In genomic region chr3:23761440-23761896, GRCh38 we compare ENCODE assay signal across 8 cellular contexts. TPM values are rescaled to one million over a fixed set of nuclear protein-coding genes. Genes with fewer than 3 reads are reported as not detected.
DNase-seq lines count a peak whose midpoint lies in the region; ATAC-seq, FAIRE-seq and TF ChIP-seq lines count a peak whose summit lies in the region.

No MANE protein-coding gene starts in this region.

- H2AK5ac ChIP-seq in H1 (ENCODE audit: low read depth, low read length): no peak overlapping the region

- H3K4me3 ChIP-seq in H1 (ENCODE audit: extremely low read depth in 1 of 4, insufficient read depth in 2 of 4, low read depth in 3 of 4, low read length in 4 of 4) (no peak overlapping the region; a peak in 1 of 8 replicates), small intestine (ENCODE audit: low read depth in 1 of 2, low read length in 2 of 2) (no peak overlapping the region)

- WGBS in H1 (ENCODE audit: extremely low coverage in 1 of 2, insufficient coverage in 1 of 2, insufficient read length in 1 of 2, insufficient replicate concordance in 2 of 2, low coverage in 1 of 2, low lambda C conversion rate in 2 of 2, missing lambda C conversion rate in 1 of 2), 2 experiments: 72% methylated on average over 2 of the region's 2 CpGs; no CpG with 5 or more reads in 1 of the 2 experiments
- 16 to 53% (median 23%) methylated on average over 2 of the region's 2 CpGs for WGBS in small intestine, 3 donors

- peak overlapping the region; percentile 11 for H4K91ac ChIP-seq in H1 (replicated peaks; ENCODE audit: insufficient read length, low read length)

- peak overlapping the region; percentile 40; the same call in 1 of the 2 replicates for H2BK12ac ChIP-seq in H1 (ENCODE audit: low read depth, low read length)

- TF ChIP-seq POLR2A in H1 (IDR thresholded peaks at IDR 0.05; ENCODE audit: control extremely low read depth in 1 of 2, low read depth in 2 of 2, low read length in 2 of 2): no peak

- H2BK120ac ChIP-seq in H1 (replicated peaks; ENCODE audit: low read depth, low read length): no peak overlapping the region

- H3K27me3 ChIP-seq in H1 (replicated peaks in 1 of 4; ENCODE audit: control insufficient read depth in 3 of 4, extremely low read depth in 1 of 4, insufficient read depth in 3 of 4, low read length in 3 of 4): no peaks in the 10 kb centered on the region; a peak in 1 of 7 replicates
- no peaks in the 10 kb centered on the region for H3K27me3 ChIP-seq in small intestine (ENCODE audit: control insufficient read depth in 2 of 2, insufficient read depth in 2 of 2, low read length in 2 of 2)

- H3K18ac ChIP-seq in H1 (ENCODE audit: extremely low read depth, low read length): peak overlapping the region; percentile 4; the same call in 1 of the 2 replicates

- peak overlapping the region; percentile 68 for H2BK20ac ChIP-seq in H1 (ENCODE audit: low read length)

- no peaks in the 10 kb centered on the region for H3K36me3 ChIP-seq in H1 (ENCODE audit: control insufficient read depth in 2 of 4, insufficient read depth in 4 of 4, low read length in 3 of 4)
- no peaks in the 10 kb centered on the region for H3K36me3 ChIP-seq in small intestine (ENCODE audit: control insufficient read depth in 2 of 2, insufficient read depth in 2 of 2, low read length in 2 of 2)

- no peak overlapping the region for H3K14ac ChIP-seq in H1 (ENCODE audit: insufficient read length)

- H4K5ac ChIP-seq in H1 (ENCODE audit: insufficient read length, low read depth, low read length): no peak overlapping the region

- H3K4me3 Mint-ChIP-seq in activated naive CD8-positive, alpha-beta T cell treated with anti-CD3 and anti-CD28 coated beads, Interleukin-2, amount 50 U/mL, for 24 hours: no peak overlapping the region
- no peak overlapping the region for H3K4me3 Mint-ChIP-seq in activated naive CD8-positive, alpha-beta T cell treated with anti-CD3 and anti-CD28 coated beads for 36 hours

- H4K20me1 ChIP-seq in H1 (replicated peaks in 1 of 2; ENCODE audit: control insufficient read depth in 1 of 2, insufficient read depth in 2 of 2, low read length in 2 of 2): no peaks in the 10 kb centered on the region

- CTCF ChIA-PET in H1 (lab: Charles Lee; ENCODE audit: partially characterized antibody): interaction anchor here (0.6 to 3.0 kb wide), 25 partner anchors 10 to 572 kb away, joined by 3 to 21 read pairs (median 3); no protein-coding TSS in a partner anchor

- H3K9me3 ChIP-seq in H1 (ENCODE audit: insufficient read depth in 2 of 2, low read depth in 1 of 2, low read length in 1 of 2): no peaks in the 10 kb centered on the region
- no peaks in the 10 kb centered on the region for H3K9me3 ChIP-seq in small intestine (ENCODE audit: control insufficient read depth, low read depth)

- H3K4me1 ChIP-seq in H1 (replicated peaks in 1 of 4; ENCODE audit: control insufficient read depth in 3 of 4, insufficient read depth in 4 of 4, low read length in 3 of 4): peaks cover 6 to 23% (median 18%) of the 10 kb centered on the region in 4 experiments; a peak in 6 of 7 replicates
- H3K4me1 ChIP-seq in small intestine (ENCODE audit: control insufficient read depth in 2 of 2, insufficient read depth in 1 of 2, low read depth in 1 of 2, low read length in 1 of 2): no peaks in the 10 kb centered on the region

- H3K4me2 ChIP-seq in H1 (ENCODE audit: insufficient read depth in 1 of 2, low read depth in 2 of 2, low read length in 2 of 2): peak overlapping the region in 1 of 2 experiments; percentile 59; a peak in 2 of 4 replicates

- no peak overlapping the region for H4K8ac ChIP-seq in H1 (ENCODE audit: extremely low read depth, insufficient read depth, low read length)

- peak overlapping the region; percentile 57; the same call in 1 of the 2 replicates for H3K27ac ChIP-seq in H1 (ENCODE audit: low read depth, low read length)
- H3K27ac ChIP-seq in small intestine (ENCODE audit: low read depth in 1 of 2, low read length in 1 of 2): no peak overlapping the region

- no peaks in the 10 kb centered on the region for H3K36me3 Mint-ChIP-seq in activated naive CD8-positive, alpha-beta T cell treated with anti-CD3 and anti-CD28 coated beads, Interleukin-2, amount 50 U/mL, for 24 hours (ENCODE audit: low read depth)
- H3K36me3 Mint-ChIP-seq in activated naive CD8-positive, alpha-beta T cell treated with anti-CD3 and anti-CD28 coated beads for 36 hours: no peaks in the 10 kb centered on the region

- H3K9ac ChIP-seq in H1 (replicated peaks in 1 of 4; ENCODE audit: extremely low read depth in 1 of 4, low read depth in 3 of 4, low read length in 3 of 4): no peak overlapping the region

- TF ChIP-seq CTCF in H1 (IDR thresholded peaks at IDR 0.05; ENCODE audit: control extremely low read depth in 1 of 3, insufficient read depth in 1 of 3, low read depth in 1 of 3, low read length in 3 of 3): peak; percentile 19 to 62 (median 43)

- TF ChIP-seq EP300 in H1 (IDR thresholded peaks at IDR 0.05; ENCODE audit: borderline replicate concordance in 1 of 2, low read depth in 2 of 2, low read length in 2 of 2): no peak

- no peak overlapping the region for H3K23ac ChIP-seq in H1 (ENCODE audit: insufficient read length)

- H3K4ac ChIP-seq in H1 (replicated peaks; ENCODE audit: insufficient read length, low read depth, low read length): no peak overlapping the region

- H2BK5ac ChIP-seq in H1 (ENCODE audit: low read depth, low read length): no peak overlapping the region

- H2AFZ ChIP-seq in H1 (ENCODE audit: low read length): no peak overlapping the region; the same call in 1 of the 2 replicates

- FAIRE-seq in H1 (lab: Jason Lieb, UNC) (peak; percentile 57), small intestine (lab: Jason Lieb, UNC) (no peak)

- no peaks in the 10 kb centered on the region for H3K23me2 ChIP-seq in H1 (ENCODE audit: low read depth, low read length)

- H3K79me1 ChIP-seq in H1 (ENCODE audit: low read depth, low read length): no peaks in the 10 kb centered on the region

- DNase-seq in activated naive CD8-positive, alpha-beta T cell treated with anti-CD3 and anti-CD28 coated beads, Interleukin-2, amount 50 U/mL, for 24 hours: no peak
- no peak for DNase-seq in activated naive CD8-positive, alpha-beta T cell treated with anti-CD3 and anti-CD28 coated beads for 36 hours
- DNase-seq in MV-4-11 (lab: John Stamatoyannopoulos, UW): peak; percentile 73
- no peak for DNase-seq in H1 (ENCODE audit: low read depth in 1 of 2, low spot score in 2 of 2)
- peak; percentile 64 for DNase-seq in small intestine
- DNase-seq in NCI-H2196 treated with DMSO at 0.1 percent for 48 hours (lab: John Stamatoyannopoulos, UW; ENCODE audit: unreplicated experiment): no peak
- no peak for DNase-seq in stimulated activated CD4-positive, alpha-beta T cell treated with anti-CD3 and anti-CD28 coated beads, Interleukin-15, amount 100 ng/mL, for 24 hours

- POLR2A ChIA-PET in H1 (lab: Charles Lee; ENCODE audit: partially characterized antibody): interaction anchor here (1.0 kb wide), 1 partner anchor 14 kb away, joined by 3 read pairs; no protein-coding TSS in a partner anchor

- peak; percentile 53 to 66 for TF ChIP-seq RAD21 in H1 (IDR thresholded peaks at IDR 0.05 in 1 of 2, conservative IDR thresholded peaks at IDR 0.05 in 1 of 2; ENCODE audit: low read depth in 2 of 2, low read length in 2 of 2)

- H3K27me3 Mint-ChIP-seq in activated naive CD8-positive, alpha-beta T cell treated with anti-CD3 and anti-CD28 coated beads, Interleukin-2, amount 50 U/mL, for 24 hours: peaks cover 3% of the 10 kb centered on the region
- no peaks in the 10 kb centered on the region for H3K27me3 Mint-ChIP-seq in activated naive CD8-positive, alpha-beta T cell treated with anti-CD3 and anti-CD28 coated beads for 36 hours

- no peak overlapping the region for H2BK15ac ChIP-seq in H1 (ENCODE audit: low read length)

- H3K4me1 Mint-ChIP-seq in activated naive CD8-positive, alpha-beta T cell treated with anti-CD3 and anti-CD28 coated beads, Interleukin-2, amount 50 U/mL, for 24 hours: peaks cover 35% of the 10 kb centered on the region
- peaks cover 27% of the 10 kb centered on the region for H3K4me1 Mint-ChIP-seq in activated naive CD8-positive, alpha-beta T cell treated with anti-CD3 and anti-CD28 coated beads for 36 hours

- H3K9me3 Mint-ChIP-seq in activated naive CD8-positive, alpha-beta T cell treated with anti-CD3 and anti-CD28 coated beads, Interleukin-2, amount 50 U/mL, for 24 hours: no peaks in the 10 kb centered on the region
- no peaks in the 10 kb centered on the region for H3K9me3 Mint-ChIP-seq in activated naive CD8-positive, alpha-beta T cell treated with anti-CD3 and anti-CD28 coated beads for 36 hours

- no peak overlapping the region for H3K56ac ChIP-seq in H1 (replicated peaks; ENCODE audit: insufficient read length, low read depth, low read length)

- no peaks in the 10 kb centered on the region for H3K79me2 ChIP-seq in H1 (ENCODE audit: control insufficient read depth in 1 of 2, insufficient read depth in 2 of 2, low read length in 2 of 2)

- H3K27ac Mint-ChIP-seq in activated naive CD8-positive, alpha-beta T cell treated with anti-CD3 and anti-CD28 coated beads, Interleukin-2, amount 50 U/mL, for 24 hours: peak overlapping the region; percentile 60
- no peak overlapping the region for H3K27ac Mint-ChIP-seq in activated naive CD8-positive, alpha-beta T cell treated with anti-CD3 and anti-CD28 coated beads for 36 hours

- peak; percentile 39 for ATAC-seq in activated naive CD8-positive, alpha-beta T cell treated with anti-CD3 and anti-CD28 coated beads, Interleukin-2, amount 50 U/mL, for 24 hours
- ATAC-seq in HG02678 (IDR thresholded peaks at IDR 0.05; ENCODE audit: unreplicated experiment): peak; percentile 27

TF ChIP-seq in H1, 55 proteins besides CTCF, POLR2A, EP300 and RAD21:
- TF ChIP-seq YY1 (IDR thresholded peaks at IDR 0.05; ENCODE audit: low read depth, low read length) (peak; percentile 67; the same call in 1 of the 2 replicates), RBBP5 (IDR thresholded peaks at IDR 0.05; ENCODE audit: borderline replicate concordance, low read depth, low read length) (no peak)
TF ChIP-seq in H1: peak in this region for 1.

RNA-seq across cellular contexts. Expression of gene UBE2E1, which starts 44.3 kb away (rescaled TPM):
- 10 to 100 TPM; 73.9 to 74.9 TPM for total RNA-seq in activated naive CD8-positive, alpha-beta T cell treated with anti-CD3 and anti-CD28 coated beads for 36 hours
- 130 and 141 TPM in 2 replicates for total RNA-seq in H1 (2021; fragmentation: NEBNext Ultra II Directional; extraction: Animal tissue kit (Norgen Biotek cat#: 25700))
- polyA plus RNA-seq in H1 (2011; rRNA removed): 56.8 and 109 TPM in 2 replicates
- polyA plus RNA-seq in H1 (2011; cell fraction: cytosol; rRNA removed): 109 TPM
- 50.2 TPM for polyA plus RNA-seq in H1 (2011; cell fraction: nucleus; rRNA removed)
- polyA plus RNA-seq in H1 (2012, experiment 1 of 2): 99.3 to 185 TPM (median 114 TPM) in 4 replicates
- 26.5 TPM for polyA plus RNA-seq in H1 (2012, experiment 2 of 2)
- polyA plus RNA-seq in H1 (2013, experiment 1 of 2): 152 TPM
- 161 TPM for polyA plus RNA-seq in H1 (2013, experiment 2 of 2)
- 62.1 and 106 TPM in 2 replicates for polyA minus RNA-seq in H1 (2011; rRNA and poly(A)+ RNA removed)
- polyA minus RNA-seq in H1 (2011; cell fraction: cytosol; rRNA and poly(A)+ RNA removed): 82.1 TPM
- polyA minus RNA-seq in H1 (2011; cell fraction: nucleus; rRNA and poly(A)+ RNA removed): 70.1 TPM
- polyA plus RNA-seq in small intestine: 10 to 100 TPM; 52.4 to 81.2 (median 55.7) TPM

Comparison
In these comparisons a context has a peak if more than half of its experiments do, and no peak if none do; other contexts are left out.
1. DNase-seq: peak in MV-4-11 (single experiment) and small intestine (single experiment); none in activated naive CD8-positive, alpha-beta T cell treated with anti-CD3 and anti-CD28 coated beads, Interleukin-2, amount 50 U/mL, for 24 hours (single experiment), activated naive CD8-positive, alpha-beta T cell treated with anti-CD3 and anti-CD28 coated beads for 36 hours (single experiment), H1 (0 of 2), NCI-H2196 treated with DMSO at 0.1 percent for 48 hours (single experiment) and stimulated activated CD4-positive, alpha-beta T cell treated with anti-CD3 and anti-CD28 coated beads, Interleukin-15, amount 100 ng/mL, for 24 hours (single experiment).